In genomic region chr7:132581431-132581830, GRCh38 we compare ENCODE assay signal across 16 cellular contexts.
"Had no signal": no experiment of that assay in that cellular context is flagged by ENCODE, and none has a peak within 500 bp of the region (broad histone marks: within the 10 kb centered on the region; RNA-seq: fewer than 3 reads in every experiment).

No MANE protein-coding gene starts in this region.

- H3K4me3 ChIP-seq: left lung, lung, pancreas, prostate gland, skin epidermis, stomach, testis, tibial artery, upper lobe of right lung, uterus had no signal

- H3K27ac Mint-ChIP-seq: immature natural killer cell; mesothelial cell of epicardium; natural killer cell; nephron progenitor cell; stimulated activated naive B cell treated with anti-CD40 and anti-IgM and Interleukin-4, amounts not matched to agents 10 μg/mL and 1 μg/mL and 100 μg/mL, for 72 hours had no signal

- H3K27ac ChIP-seq: left lung, pancreas, prostate gland, skin epidermis, stomach, testis, tibial artery, upper lobe of right lung, uterus had no signal

- H3K9me3 Mint-ChIP-seq: immature natural killer cell; mesothelial cell of epicardium; natural killer cell; nephron progenitor cell; stimulated activated naive B cell treated with anti-CD40 and anti-IgM and Interleukin-4, amounts not matched to agents 10 μg/mL and 1 μg/mL and 100 μg/mL, for 72 hours had no signal

- DNase-seq: naive B cell, upper lobe of right lung had no signal

- H3K36me3 ChIP-seq: left lung, pancreas, prostate gland, stomach, tibial artery, upper lobe of right lung, uterus had no signal

- H3K36me3 Mint-ChIP-seq: immature natural killer cell, mesothelial cell of epicardium, naive B cell, natural killer cell had no signal

- H3K4me3 Mint-ChIP-seq: immature natural killer cell; mesothelial cell of epicardium; naive B cell; natural killer cell; nephron progenitor cell; stimulated activated naive B cell treated with anti-CD40 and anti-IgM and Interleukin-4, amounts not matched to agents 10 μg/mL and 1 μg/mL and 100 μg/mL, for 72 hours had no signal

- H3K27me3 ChIP-seq: pancreas, testis, uterus had no signal

- H3K4me1 ChIP-seq: pancreas, prostate gland, uterus had no signal

- H3K9me3 ChIP-seq: left lung, pancreas, prostate gland, stomach, testis, tibial artery, upper lobe of right lung, uterus had no signal
